ENCODE assay signal across 8 cellular contexts in the genomic region with DNA sequence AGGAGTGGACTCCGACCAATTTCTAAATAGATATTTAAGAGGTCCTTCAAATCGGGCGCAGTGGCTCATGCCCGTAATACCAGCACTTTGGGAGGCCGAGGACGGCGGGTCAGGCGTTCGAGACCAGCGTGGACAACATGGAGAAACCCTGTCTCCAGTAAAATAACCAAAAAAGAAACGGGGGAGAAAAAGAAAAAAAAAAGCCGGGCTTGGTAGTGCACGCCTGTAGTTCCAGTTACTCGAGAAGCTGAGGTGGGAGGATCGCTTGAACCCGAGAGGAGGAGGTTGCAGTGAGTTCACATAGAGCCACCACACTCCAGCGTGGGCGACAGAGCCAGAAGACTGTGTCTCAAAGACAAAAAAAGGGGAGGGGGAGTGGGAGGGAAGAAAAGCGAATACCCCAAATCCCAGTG. TPM values are rescaled to one million over a fixed set of nuclear protein-coding genes. Genes with fewer than 3 reads are reported as not detected.
A peak's percentile ranks its signal among the peaks of the same experiment; 100 is the strongest.
DNase-seq lines count a peak whose midpoint lies in the region; ATAC-seq, FAIRE-seq and TF ChIP-seq lines count a peak whose summit lies in the region.

No MANE protein-coding gene starts in this region.

- CTCF ChIA-PET in endothelial cell of umbilical vein (lab: Charles Lee): interaction anchor here (1.8 kb wide), 1 partner anchor 10 kb away, joined by 11 read pairs; a partner anchor contains a TSS

- BruUV-seq in endothelial cell of umbilical vein (replicated peaks; lab: Mats Ljungman, UMichigan): TSS peak; percentile 85

- peak overlapping the region; percentile 88 for H3K27ac ChIP-seq in endothelial cell of umbilical vein (ENCODE audit: insufficient read depth, low read depth, low read length)

- H3K4me2 ChIP-seq in endothelial cell of umbilical vein (ENCODE audit: insufficient read depth, low read length): peak overlapping the region; percentile 32

- H3K9me3 ChIP-seq in T-helper 17 cell (ENCODE audit: control insufficient read depth, low read length, poor library complexity, severe bottlenecking) (no peaks in the 10 kb centered on the region), endothelial cell of umbilical vein (replicated peaks; ENCODE audit: control insufficient read depth, insufficient read depth, low read length) (no peaks in the 10 kb centered on the region)

- DNase-seq in T-helper 17 cell (no peak), endothelial cell of umbilical vein (ENCODE audit: low read depth, low spot score) (no peak), nephron progenitor cell (no peak), G401 (ENCODE audit: low spot score) (no peak)

- in situ Hi-C loops in G401 (cut with HindIII; ENCODE audit: low sequenced_read_pairs): no loop called here

- H3K36me3 ChIP-seq in endothelial cell of umbilical vein (ENCODE audit: control insufficient read depth in 2 of 2, extremely low read depth in 1 of 2, insufficient read depth in 2 of 2, low read length in 2 of 2): no peaks in the 10 kb centered on the region

- intact Hi-C loops in endothelial cell of umbilical vein (cut with micrococcal nuclease): loop anchor here (1.0 to 5.0 kb wide), 5 partner anchors 9 to 1858 kb away; a partner anchor contains a TSS

- no peaks in the 10 kb centered on the region for H3K79me2 ChIP-seq in endothelial cell of umbilical vein (ENCODE audit: control insufficient read depth, insufficient read depth, low read length)

- no peak for FAIRE-seq in endothelial cell of umbilical vein (lab: Jason Lieb, UNC)

- H3K4me3 Mint-ChIP-seq in T-helper 17 cell (peak overlapping the region; percentile 90), nephron progenitor cell (peak overlapping the region; percentile 87)

- peak overlapping the region; percentile 4 for H2AFZ ChIP-seq in endothelial cell of umbilical vein (ENCODE audit: low read depth, low read length)

- H4K20me1 ChIP-seq in endothelial cell of umbilical vein (replicated peaks; ENCODE audit: control insufficient read depth, extremely low read depth, insufficient read depth, low read length): no peaks in the 10 kb centered on the region

- dilution Hi-C loops in endothelial cell of umbilical vein (cut with MboI; ENCODE audit: extremely low pct_ligation_motif_present, low sequenced_read_pairs): no loop called here

- POLR2A ChIA-PET in endothelial cell of umbilical vein (lab: Charles Lee): interaction anchor here (0.8 to 4.8 kb wide), 3 partner anchors 10 to 90 kb away, joined by 3 to 75 read pairs (median 5); a partner anchor contains a TSS

- TF ChIP-seq CTCF in GM12875 (IDR thresholded peaks at IDR 0.05; ENCODE audit: borderline replicate concordance, insufficient read depth, low read depth, low read length) (no peak), endothelial cell of umbilical vein (IDR thresholded peaks at IDR 0.05; ENCODE audit: extremely low read depth in 1 of 2, insufficient read depth in 1 of 2, low read depth in 1 of 2, low read length in 2 of 2) (no peak), nephron progenitor cell (IDR thresholded peaks at IDR 0.05) (no peak)

- H3K9me1 ChIP-seq in endothelial cell of umbilical vein (replicated peaks; ENCODE audit: control insufficient read depth, extremely low read depth, insufficient read depth, low read length): no peaks in the 10 kb centered on the region

- H3K9me3 Mint-ChIP-seq in nephron progenitor cell: no peaks in the 10 kb centered on the region

- no peaks in the 10 kb centered on the region for H3K27me3 ChIP-seq in endothelial cell of umbilical vein (ENCODE audit: control insufficient read depth in 2 of 2, insufficient read depth in 2 of 2, low read length in 2 of 2)

- ATAC-seq in T-helper 17 cell (no peak), HG02642 (IDR thresholded peaks at IDR 0.05; ENCODE audit: poor library complexity, unreplicated experiment) (no peak), HG03175 (IDR thresholded peaks at IDR 0.05; ENCODE audit: unreplicated experiment) (no peak), HG02981 (IDR thresholded peaks at IDR 0.05; ENCODE audit: unreplicated experiment) (no peak)

- H3K4me3 ChIP-seq in GM12875 (ENCODE audit: low read depth, low read length) (peak overlapping the region; percentile 26), endothelial cell of umbilical vein (replicated peaks in 1 of 3; ENCODE audit: insufficient read depth in 1 of 3, low read depth in 1 of 3, low read length in 3 of 3) (peak overlapping the region in 2 of 3 experiments; percentile 4 to 78)

- H3K4me1 Mint-ChIP-seq in T-helper 17 cell: peaks cover 29% of the 10 kb centered on the region
- H3K4me1 Mint-ChIP-seq in nephron progenitor cell: peaks cover 70% of the 10 kb centered on the region

- H3K4me1 ChIP-seq in endothelial cell of umbilical vein (ENCODE audit: control insufficient read depth, extremely low read depth, insufficient read depth, low read length): peaks cover 33% of the 10 kb centered on the region

- H3K27me3 Mint-ChIP-seq in T-helper 17 cell (peaks cover 4% of the 10 kb centered on the region), nephron progenitor cell (ENCODE audit: low read depth, poor library complexity) (no peaks in the 10 kb centered on the region)

- peak overlapping the region; percentile 83 for H3K9ac ChIP-seq in endothelial cell of umbilical vein (replicated peaks; ENCODE audit: extremely low read depth, insufficient read depth, low read length)

- peak overlapping the region; percentile 97 for H3K27ac Mint-ChIP-seq in T-helper 17 cell
- H3K27ac Mint-ChIP-seq in nephron progenitor cell: peak overlapping the region; percentile 98

- H3K36me3 Mint-ChIP-seq in T-helper 17 cell (ENCODE audit: low read depth): no peaks in the 10 kb centered on the region
- H3K36me3 Mint-ChIP-seq in nephron progenitor cell (ENCODE audit: low read depth): no peaks in the 10 kb centered on the region

- TF ChIP-seq POLR2A in endothelial cell of umbilical vein (IDR thresholded peaks at IDR 0.05; ENCODE audit: low read depth, low read length): no peak

TF ChIP-seq in endothelial cell of umbilical vein, 7 proteins besides CTCF, POLR2A, EP300 and RAD21:
- no peak for TF ChIP-seq EZH2 (IDR thresholded peaks at IDR 0.05; ENCODE audit: borderline replicate concordance, low read depth, low read length, severe bottlenecking)
- no peak for TF ChIP-seq FOS (IDR thresholded peaks at IDR 0.05; ENCODE audit: borderline replicate concordance, insufficient read depth, low read length)
- TF ChIP-seq GATA2 (IDR thresholded peaks at IDR 0.05; ENCODE audit: insufficient read depth, insufficient read length, low read depth, low read length): no peak
- no peak for TF ChIP-seq MYC (IDR thresholded peaks at IDR 0.05; ENCODE audit: low read depth, low read length)
- no peak for TF ChIP-seq POLR2AphosphoS5 (IDR thresholded peaks at IDR 0.05; ENCODE audit: insufficient read depth, low read depth, low read length)
- TF ChIP-seq JUN (IDR thresholded peaks at IDR 0.05; ENCODE audit: borderline replicate concordance, insufficient read depth, insufficient read length, low read depth): no peak
- TF ChIP-seq, protein P1, sequence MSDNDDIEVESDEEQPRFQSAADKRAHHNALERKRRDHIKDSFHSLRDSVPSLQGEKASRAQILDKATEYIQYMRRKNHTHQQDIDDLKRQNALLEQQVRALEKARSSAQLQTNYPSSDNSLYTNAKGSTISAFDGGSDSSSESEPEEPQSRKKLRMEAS (IDR thresholded peaks at IDR 0.05; ENCODE audit: insufficient read depth, insufficient read length): no peak

RNA-seq across cellular contexts. Expression of a gene that starts 53.3 kb away (rescaled TPM):
- 1 to 10 TPM; 1.2 to 2.4 TPM for total RNA-seq in T-helper 17 cell
- 5.6 and 6.3 TPM in 2 replicates for total RNA-seq in endothelial cell of umbilical vein
- polyA plus RNA-seq in endothelial cell of umbilical vein: 5.4 and 8.1 TPM in 2 replicates
- polyA plus RNA-seq in endothelial cell of umbilical vein (2011; cell fraction: cytosol; rRNA removed): 5.6 and 6.1 TPM in 2 replicates
- polyA plus RNA-seq in endothelial cell of umbilical vein (2011; cell fraction: nucleus; rRNA removed): 8.0 and 9.1 TPM in 2 replicates
- polyA plus RNA-seq in endothelial cell of umbilical vein (2012): 5.1 and 5.8 TPM in 2 replicates
- 8.0 and 18.5 TPM in 2 replicates for polyA minus RNA-seq in endothelial cell of umbilical vein
- 9.4 TPM for polyA minus RNA-seq in endothelial cell of umbilical vein (2011; cell fraction: cytosol; rRNA and poly(A)+ RNA removed)
- 3.7 and 3.9 TPM in 2 replicates for polyA minus RNA-seq in endothelial cell of umbilical vein (2011; cell fraction: nucleus; rRNA and poly(A)+ RNA removed)
- total RNA-seq in G401 (2014; rRNA removed; shearing (Covaris generic)): 2.3 and 8.0 TPM in 2 replicates
